ENCODE assay signal across 18 cellular contexts in genomic region chr12:56718167-56718566, GRCh38. TPM values are rescaled to one million over a fixed set of nuclear protein-coding genes. Genes with fewer than 3 reads are reported as not detected.
"Had no signal": no experiment of that assay in that cellular context is flagged by ENCODE, and none has a peak within 500 bp of the region (broad histone marks: within the 10 kb centered on the region; RNA-seq: fewer than 3 reads in every experiment).

No MANE protein-coding gene starts in this region.

- ATAC-seq: activated T-cell treated with anti-CD3 and anti-CD28 coated beads, Interleukin-2, amount 50 U/mL, for 4 hours; foreskin keratinocyte; heart right ventricle; stimulated activated naive CD8-positive, alpha-beta T cell treated with anti-CD3 and anti-CD28 coated beads, Interleukin-15, amount 100 ng/mL, for 72 hours had no signal

- H3K9me3 ChIP-seq: heart right ventricle, left ventricle myocardium inferior, ovary, thoracic aorta had no signal

- H3K4me3 Mint-ChIP-seq: activated naive CD8-positive, alpha-beta T cell treated with anti-CD3 and anti-CD28 coated beads for 36 hours; activated T-cell treated with anti-CD3 and anti-CD28 coated beads, Interleukin-2, amount 50 U/mL, for 4 hours had no signal

- H3K27me3 Mint-ChIP-seq: activated naive CD8-positive, alpha-beta T cell treated with anti-CD3 and anti-CD28 coated beads for 36 hours; stimulated activated naive CD8-positive, alpha-beta T cell treated with anti-CD3 and anti-CD28 coated beads, Interleukin-15, amount 100 ng/mL, for 72 hours had no signal

- H3K36me3 ChIP-seq: ovary had no signal

- H3K9me3 Mint-ChIP-seq: activated naive CD8-positive, alpha-beta T cell treated with anti-CD3 and anti-CD28 coated beads for 36 hours; activated T-cell treated with anti-CD3 and anti-CD28 coated beads, Interleukin-2, amount 50 U/mL, for 4 hours; nephron progenitor cell; stimulated activated naive CD8-positive, alpha-beta T cell treated with anti-CD3 and anti-CD28 coated beads, Interleukin-15, amount 100 ng/mL, for 72 hours had no signal

- H3K27me3 ChIP-seq: brain microvascular endothelial cell, foreskin keratinocyte, heart right ventricle, ovary had no signal

- DNase-seq: activated CD4-positive, alpha-beta T cell treated with anti-CD3 and anti-CD28 coated beads, Interleukin-2, amount 50 U/mL, for 4 hours; activated CD4-positive, CD25-positive, alpha-beta regulatory T cell treated with anti-CD3 and anti-CD28 coated beads, Interleukin-2, amount 50 U/mL, for 72 hours; activated gamma-delta T cell treated with Interleukin-2 at 50 U/mL for 16 hours; activated naive CD8-positive, alpha-beta T cell treated with anti-CD3 and anti-CD28 coated beads for 36 hours; activated T-cell treated with anti-CD3 and anti-CD28 coated beads, Interleukin-2, amount 50 U/mL, for 4 hours; brain microvascular endothelial cell; foreskin keratinocyte; heart right ventricle; kidney; left ventricle myocardium inferior; mesenchymal stem cell; nephron progenitor cell; stimulated activated CD4-positive, alpha-beta T cell treated with anti-CD3 and anti-CD28 coated beads, Interleukin-4, amount 100 ng/mL, for 1 hour; stimulated activated CD8-positive, alpha-beta memory T cell treated with anti-CD3 and anti-CD28 coated beads, Interleukin-4, amount 100 ng/mL, for 48 hours; stimulated activated naive CD8-positive, alpha-beta T cell treated with anti-CD3 and anti-CD28 coated beads, Interleukin-15, amount 100 ng/mL, for 72 hours; SW 1271 had no signal

- H3K4me3 ChIP-seq: heart right ventricle, left ventricle myocardium inferior, ovary, thoracic aorta had no signal

- H3K27ac ChIP-seq: brain microvascular endothelial cell, foreskin keratinocyte, heart right ventricle, left ventricle myocardium inferior, thoracic aorta had no signal

RNA-seq across cellular contexts. Expression of gene HSD17B6, which starts 45.0 kb away (rescaled TPM):
- total RNA-seq: left ventricle myocardium inferior had no signal
